In genomic region chr3:53791317-53791716, GRCh38 we compare ENCODE assay signal across 20 cellular contexts. TPM values are rescaled to one million over a fixed set of nuclear protein-coding genes. Genes with fewer than 3 reads are reported as not detected.
DNase-seq lines count a peak whose midpoint lies in the region; ATAC-seq and TF ChIP-seq lines count a peak whose summit lies in the region.
"Had no signal": no experiment of that assay in that cellular context is flagged by ENCODE, and none has a peak within 500 bp of the region (broad histone marks: within the 10 kb centered on the region; RNA-seq: fewer than 3 reads in every experiment).

No MANE protein-coding gene starts in this region.

- H3K27ac Mint-ChIP-seq in natural killer cell treated with Interleukin-12 subunit alpha and Interleukin-12 subunit beta and Interleukin-15 and Interleukin-18, amount 100 ng/mL, for 72 hours: no peak overlapping the region
- no peak overlapping the region for H3K27ac Mint-ChIP-seq in natural killer cell
- peak overlapping the region; percentile 18 for H3K27ac Mint-ChIP-seq in neural progenitor cell
- H3K27ac Mint-ChIP-seq: B cell; CD4-positive, CD25-positive, alpha-beta regulatory T cell; CD8-positive, alpha-beta T cell; H9 had no signal

- H3K36me3 Mint-ChIP-seq in natural killer cell treated with Interleukin-12 subunit alpha and Interleukin-12 subunit beta and Interleukin-15 and Interleukin-18, amount 100 ng/mL, for 72 hours: no peaks in the 10 kb centered on the region
- H3K36me3 Mint-ChIP-seq in natural killer cell (no peaks in the 10 kb centered on the region), neural progenitor cell (no peaks in the 10 kb centered on the region)
- H3K36me3 Mint-ChIP-seq: CD4-positive, CD25-positive, alpha-beta regulatory T cell; CD8-positive, alpha-beta T cell had no signal

- intact Hi-C loops in natural killer cell (cut with micrococcal nuclease): no loop called here

- H3K4me2 ChIP-seq in neural progenitor cell (no peak overlapping the region), mesendoderm (ENCODE audit: low read length) (no peak overlapping the region)
- H3K4me2 ChIP-seq: BLaER1 had no signal

- no peak overlapping the region for H4K8ac ChIP-seq in mesendoderm (ENCODE audit: low read depth, low read length)

- H3K4me1 Mint-ChIP-seq in natural killer cell treated with Interleukin-12 subunit alpha and Interleukin-12 subunit beta and Interleukin-15 and Interleukin-18, amount 100 ng/mL, for 72 hours (ENCODE audit: low read depth in 2 of 2): no peaks in the 10 kb centered on the region
- H3K4me1 Mint-ChIP-seq in natural killer cell: no peaks in the 10 kb centered on the region
- H3K4me1 Mint-ChIP-seq in neural progenitor cell: peaks cover 24% of the 10 kb centered on the region
- H3K4me1 Mint-ChIP-seq: B cell; CD4-positive, CD25-positive, alpha-beta regulatory T cell had no signal

- H3K27ac ChIP-seq in neural progenitor cell (peak overlapping the region; percentile 65), mesendoderm (ENCODE audit: low read depth, low read length) (no peak overlapping the region)
- H3K27ac ChIP-seq: 22Rv1, BLaER1, C4-2B, GM23248 had no signal

- peak; percentile 25 for DNase-seq in natural killer cell treated with Interleukin-12 subunit alpha and Interleukin-12 subunit beta and Interleukin-15 and Interleukin-18, amount 100 ng/mL, for 72 hours (ENCODE audit: low spot score)
- DNase-seq in natural killer cell (no peak), neural progenitor cell (ENCODE audit: low spot score) (no peak), retina (peak; percentile 32), mesendoderm (no peak)
- DNase-seq: Caco-2; CD4-positive, CD25-positive, alpha-beta regulatory T cell; CD8-positive, alpha-beta T cell; DMS153; DND-41; GM23248; H9 had no signal

- H2BK5ac ChIP-seq in mesendoderm (ENCODE audit: low read length): no peak overlapping the region

- no peak overlapping the region for H3K56ac ChIP-seq in mesendoderm (ENCODE audit: low read length)

- H3K9me3 Mint-ChIP-seq in natural killer cell treated with Interleukin-12 subunit alpha and Interleukin-12 subunit beta and Interleukin-15 and Interleukin-18, amount 100 ng/mL, for 72 hours: no peaks in the 10 kb centered on the region
- H3K9me3 Mint-ChIP-seq in natural killer cell (no peaks in the 10 kb centered on the region), neural progenitor cell (no peaks in the 10 kb centered on the region)
- H3K9me3 Mint-ChIP-seq: CD4-positive, CD25-positive, alpha-beta regulatory T cell; CD8-positive, alpha-beta T cell; H9 had no signal

- no peak overlapping the region for H3K18ac ChIP-seq in mesendoderm (ENCODE audit: low read length)

- H3K23ac ChIP-seq in mesendoderm (ENCODE audit: low read length): no peak overlapping the region

- no CpG with 5 or more reads among the region's 7 CpGs for WGBS in mesendoderm (ENCODE audit: extremely low coverage, insufficient coverage, low lambda C conversion rate)

- H3K4ac ChIP-seq in mesendoderm (ENCODE audit: low read depth, low read length): no peak overlapping the region

- H3F3A ChIP-seq in neural progenitor cell (ENCODE audit: low read depth): peaks cover 10% of the 10 kb centered on the region

- H4K5ac ChIP-seq in mesendoderm (ENCODE audit: low read length): no peak overlapping the region

- H2BK15ac ChIP-seq in mesendoderm (replicated peaks; ENCODE audit: low read depth): no peak overlapping the region

- no peaks in the 10 kb centered on the region for H3K36me3 ChIP-seq in neural progenitor cell
- H3K36me3 ChIP-seq in mesendoderm (ENCODE audit: control insufficient read depth, insufficient read depth, low read length): no peaks in the 10 kb centered on the region
- H3K36me3 ChIP-seq: BLaER1 had no signal

- H3K27me3 Mint-ChIP-seq in natural killer cell treated with Interleukin-12 subunit alpha and Interleukin-12 subunit beta and Interleukin-15 and Interleukin-18, amount 100 ng/mL, for 72 hours: peaks cover 7 to 35% of the 10 kb centered on the region in 2 donors
- H3K27me3 Mint-ChIP-seq in natural killer cell (ENCODE audit: low read depth in 2 of 2) (peaks cover 22 to 32% of the 10 kb centered on the region in 2 donors), neural progenitor cell (ENCODE audit: insufficient read depth, low read depth) (no peaks in the 10 kb centered on the region)

- no peaks in the 10 kb centered on the region for H3K27me3 ChIP-seq in neural progenitor cell
- H3K27me3 ChIP-seq in mesendoderm (ENCODE audit: insufficient read depth, low read length, poor library complexity): no peaks in the 10 kb centered on the region
- H3K27me3 ChIP-seq: BLaER1 had no signal

- no peak overlapping the region for H2BK120ac ChIP-seq in mesendoderm (ENCODE audit: low read depth, low read length)

- no peaks in the 10 kb centered on the region for H3K9me3 ChIP-seq in neural progenitor cell (ENCODE audit: low read depth)
- H3K9me3 ChIP-seq: BLaER1, Caco-2 had no signal

- no peak overlapping the region for H3K4me3 Mint-ChIP-seq in natural killer cell treated with Interleukin-12 subunit alpha and Interleukin-12 subunit beta and Interleukin-15 and Interleukin-18, amount 100 ng/mL, for 72 hours
- H3K4me3 Mint-ChIP-seq in natural killer cell (no peak overlapping the region), neural progenitor cell (no peak overlapping the region)
- H3K4me3 Mint-ChIP-seq: B cell; CD4-positive, CD25-positive, alpha-beta regulatory T cell; CD8-positive, alpha-beta T cell; H9 had no signal

- H3K9ac ChIP-seq in neural progenitor cell (no peak overlapping the region), mesendoderm (ENCODE audit: low read length) (no peak overlapping the region)
- H3K9ac ChIP-seq: BLaER1, GM23248 had no signal

- H3K79me2 ChIP-seq in neural progenitor cell (ENCODE audit: low read depth): no peaks in the 10 kb centered on the region
- no peaks in the 10 kb centered on the region for H3K79me2 ChIP-seq in mesendoderm (ENCODE audit: control insufficient read depth, insufficient read depth, low read length)

- H3K4me1 ChIP-seq in neural progenitor cell (peaks cover 15% of the 10 kb centered on the region), mesendoderm (ENCODE audit: control insufficient read depth, low read depth, low read length) (peaks cover 2% of the 10 kb centered on the region)
- H3K4me1 ChIP-seq: BLaER1 had no signal

- TF ChIP-seq CTCF in natural killer cell (IDR thresholded peaks at IDR 0.05) (no peak), neural progenitor cell (IDR thresholded peaks at IDR 0.05) (no peak)

- no peak overlapping the region for H3K4me3 ChIP-seq in neural progenitor cell
- H3K4me3 ChIP-seq in mesendoderm (ENCODE audit: low read length): no peak overlapping the region
- H3K4me3 ChIP-seq: BLaER1, GM23248 had no signal

- no peak overlapping the region for H2AFZ ChIP-seq in neural progenitor cell (replicated peaks)
- H2AFZ ChIP-seq: GM23248 had no signal

- no peaks in the 10 kb centered on the region for H4K20me1 ChIP-seq in neural progenitor cell (ENCODE audit: low read depth)
- H4K20me1 ChIP-seq: BLaER1 had no signal

- no peaks in the 10 kb centered on the region for H3K79me1 ChIP-seq in mesendoderm (ENCODE audit: low read length)

- ATAC-seq in natural killer cell treated with Interleukin-12 subunit alpha and Interleukin-12 subunit beta and Interleukin-15 and Interleukin-18, amount 100 ng/mL, for 72 hours: no peak
- ATAC-seq in natural killer cell (no peak), HG03342 (IDR thresholded peaks at IDR 0.05; ENCODE audit: unreplicated experiment) (no peak), GM21360 (IDR thresholded peaks at IDR 0.05; ENCODE audit: unreplicated experiment) (no peak)
- ATAC-seq: CD8-positive, alpha-beta T cell; HCT116 had no signal

- H2AK5ac ChIP-seq in mesendoderm (ENCODE audit: low read length): no peak overlapping the region

RNA-seq across cellular contexts. Expression of gene CHDH, which starts 54.9 kb away (rescaled TPM):
- total RNA-seq in natural killer cell treated with Interleukin-12 subunit alpha and Interleukin-12 subunit beta and Interleukin-15 and Interleukin-18, amount 100 ng/mL, for 72 hours: under 1 TPM; 0.29 to 0.39 TPM
- total RNA-seq in natural killer cell (1 to 10 TPM in 1 of 3 donors, under 1 TPM in 2; 0.02 to 1.6 (median 0.09) TPM), neural progenitor cell (ENCODE audit: low replicate concordance) (1.5 and 5.9 TPM in 2 replicates)
- 2.1 TPM for polyA plus RNA-seq in mesendoderm (2013, experiment 1 of 2)
- 2.1 TPM for polyA plus RNA-seq in mesendoderm (2013, experiment 2 of 2)
- total RNA-seq: CD8-positive, alpha-beta T cell had no signal
- polyA plus RNA-seq: GM23248 had no signal

RNA-seq across cellular contexts. Expression of gene IL17RB, which starts 55.1 kb away (rescaled TPM):
- 1 to 10 TPM; 1.2 to 2.7 TPM for total RNA-seq in natural killer cell treated with Interleukin-12 subunit alpha and Interleukin-12 subunit beta and Interleukin-15 and Interleukin-18, amount 100 ng/mL, for 72 hours
- total RNA-seq in natural killer cell (under 1 TPM in 1 of 3 donors, not detected in 2; 0.25 TPM), neural progenitor cell (ENCODE audit: low replicate concordance) (3.4 and 5.5 TPM in 2 replicates)
- polyA plus RNA-seq in mesendoderm (2013, experiment 1 of 2): 2.6 TPM
- polyA plus RNA-seq in mesendoderm (2013, experiment 2 of 2): 2.5 TPM
- total RNA-seq: CD8-positive, alpha-beta T cell; GM23248 had no signal
- polyA plus RNA-seq: AG04450 had no signal

Comparison
In these comparisons a context has a peak if more than half of its experiments do, and no peak if none do; other contexts are left out.
1. DNase-seq: peak in natural killer cell treated with Interleukin-12 subunit alpha and Interleukin-12 subunit beta and Interleukin-15 and Interleukin-18, amount 100 ng/mL, for 72 hours (single experiment) and retina (single experiment); none in natural killer cell (single experiment), neural progenitor cell (single experiment) and mesendoderm (single experiment).